In genomic region chr2:106137944-106138903, GRCh38 we compare ENCODE assay signal across 10 cellular contexts. TPM values are rescaled to one million over a fixed set of nuclear protein-coding genes. Genes with fewer than 3 reads are reported as not detected.
DNase-seq lines count a peak whose midpoint lies in the region; ATAC-seq and TF ChIP-seq lines count a peak whose summit lies in the region.
"Had no signal": no experiment of that assay in that cellular context is flagged by ENCODE, and none has a peak within 500 bp of the region (broad histone marks: within the 10 kb centered on the region; RNA-seq: fewer than 3 reads in every experiment).

No MANE protein-coding gene starts in this region.

- DNase-seq in activated T-cell treated with anti-CD3 and anti-CD28 coated beads, Interleukin-2, amount 50 U/mL, for 48 hours: peak; percentile 47 to 50
- peak in 1 of 2 donors; percentile 14 for DNase-seq in fibroblast of lung (ENCODE audit: low read depth in 2 of 2)
- no peak for DNase-seq in sigmoid colon
- DNase-seq in NCI-H146 (lab: John Stamatoyannopoulos, UW): no peak
- DNase-seq in smooth muscle cell (lab: John Stamatoyannopoulos, UW; ENCODE audit: unreplicated experiment): no peak
- no peak for DNase-seq in OCI-M2 (lab: John Stamatoyannopoulos, UW; ENCODE audit: unreplicated experiment)
- DNase-seq: activated CD8-positive, alpha-beta memory T cell treated with anti-CD3 and anti-CD28 coated beads, Interleukin-2, amount 50 U/mL, for 4 hours; DMS79 had no signal

- H3K4me3 ChIP-seq in fibroblast of lung (replicated peaks in 1 of 4; ENCODE audit: control extremely low read depth in 1 of 4, insufficient read depth in 1 of 4, low read depth in 3 of 4, low read length in 4 of 4) (peak overlapping the region in 1 of 4 experiments; percentile 7), sigmoid colon (peak overlapping the region in 3 of 4 donors; percentile 13 to 25 (median 21)), smooth muscle cell (no peak overlapping the region)

- H3K27ac ChIP-seq in fibroblast of lung (ENCODE audit: insufficient read depth, low read length) (no peak overlapping the region), sigmoid colon (peak overlapping the region; percentile 70 to 88 (median 76)), smooth muscle cell (ENCODE audit: low read depth) (no peak overlapping the region)

- H3K36me3 ChIP-seq in fibroblast of lung (ENCODE audit: control insufficient read depth, insufficient read depth, low read length): no peaks in the 10 kb centered on the region
- H3K36me3 ChIP-seq in sigmoid colon: no peaks in the 10 kb centered on the region
- no peaks in the 10 kb centered on the region for H3K36me3 ChIP-seq in smooth muscle cell (ENCODE audit: low read depth)

- H3K9ac ChIP-seq in fibroblast of lung (ENCODE audit: insufficient read depth, low read length) (no peak overlapping the region), smooth muscle cell (ENCODE audit: low read depth) (no peak overlapping the region)

- no peak for TF ChIP-seq POLR2A in sigmoid colon (IDR thresholded peaks at IDR 0.05)

- TF ChIP-seq EP300 in sigmoid colon (IDR thresholded peaks at IDR 0.05): no peak

- WGBS in sigmoid colon, 2 donors: 67 to 87% methylated on average over 15 of the region's 15 CpGs
- WGBS in smooth muscle cell (ENCODE audit: low lambda C conversion rate): 70% methylated on average over 15 of the region's 15 CpGs

- no peaks in the 10 kb centered on the region for H3K27me3 ChIP-seq in fibroblast of lung (ENCODE audit: control insufficient read depth, insufficient read depth, low read length)
- no peaks in the 10 kb centered on the region for H3K27me3 ChIP-seq in sigmoid colon
- no peaks in the 10 kb centered on the region for H3K27me3 ChIP-seq in smooth muscle cell (ENCODE audit: low read depth)

- intact Hi-C loops in sigmoid colon (cut with DNase I): loop anchor here (5.0 kb wide), 1 partner anchor 54 kb away; the partner anchor contains the start of gene UXS1

- no peaks in the 10 kb centered on the region for H3F3A ChIP-seq in smooth muscle cell (ENCODE audit: low read depth)

- H3K4me2 ChIP-seq in fibroblast of lung (ENCODE audit: extremely low read depth, insufficient read depth, low read length) (no peak overlapping the region), smooth muscle cell (no peak overlapping the region)

- H4K20me1 ChIP-seq in fibroblast of lung (ENCODE audit: control insufficient read depth, extremely low read depth, insufficient read depth, low read length) (no peaks in the 10 kb centered on the region), smooth muscle cell (ENCODE audit: low read depth) (no peaks in the 10 kb centered on the region)

- peaks cover 4% of the 10 kb centered on the region for H3K4me1 ChIP-seq in fibroblast of lung (ENCODE audit: control insufficient read depth, extremely low read depth, insufficient read depth, low read length)
- peaks cover 0 to 31% (median 24%) of the 10 kb centered on the region in 4 donors for H3K4me1 ChIP-seq in sigmoid colon
- no peaks in the 10 kb centered on the region for H3K4me1 ChIP-seq in smooth muscle cell (ENCODE audit: low read depth)

- no peaks in the 10 kb centered on the region for H3K79me2 ChIP-seq in fibroblast of lung (ENCODE audit: control insufficient read depth, insufficient read depth, low read length)
- H3K79me2 ChIP-seq in smooth muscle cell (ENCODE audit: low read depth): no peaks in the 10 kb centered on the region

- H2AFZ ChIP-seq in fibroblast of lung (ENCODE audit: low read length): peak overlapping the region; percentile 40
- H2AFZ ChIP-seq in smooth muscle cell (ENCODE audit: low read depth): no peak overlapping the region

- no peaks in the 10 kb centered on the region for H3K9me3 ChIP-seq in fibroblast of lung (ENCODE audit: control insufficient read depth, insufficient read depth, low read depth, low read length)
- H3K9me3 ChIP-seq in sigmoid colon: no peaks in the 10 kb centered on the region
- H3K9me3 ChIP-seq in smooth muscle cell (replicated peaks; ENCODE audit: low read depth): no peaks in the 10 kb centered on the region

- TF ChIP-seq CTCF in fibroblast of lung (conservative IDR thresholded peaks at IDR 0.05 in 1 of 2, IDR thresholded peaks at IDR 0.05 in 1 of 2; ENCODE audit: low read depth in 1 of 2, low read length in 2 of 2) (no peak), sigmoid colon (IDR thresholded peaks at IDR 0.05) (peak in 1 of 4 experiments; percentile 18), smooth muscle cell (IDR thresholded peaks at IDR 0.05; ENCODE audit: borderline replicate concordance, insufficient read depth, poor library complexity, severe bottlenecking) (no peak)

- ATAC-seq in HG02610 (IDR thresholded peaks at IDR 0.05; ENCODE audit: unreplicated experiment): peak; percentile 20
- no peak for ATAC-seq in GM19351 (IDR thresholded peaks at IDR 0.05; ENCODE audit: unreplicated experiment)

RNA-seq across cellular contexts. Expression of gene UXS1, which starts 55.9 kb away (rescaled TPM):
- total RNA-seq in fibroblast of lung: 18.5 and 23.1 TPM in 2 replicates
- polyA plus RNA-seq in fibroblast of lung: 50.7 and 59.8 TPM in 2 replicates
- 41.5 and 51.1 TPM in 2 replicates for polyA plus RNA-seq in fibroblast of lung (2012)
- polyA minus RNA-seq in fibroblast of lung (ENCODE audit: low replicate concordance): 39.5 and 122 TPM in 2 replicates
- total RNA-seq in sigmoid colon: 10 to 100 TPM; 15.5 to 59.8 (median 32.9) TPM
- polyA plus RNA-seq in sigmoid colon: 10 to 100 TPM in 2 of 3 donors, 1 to 10 TPM in 1; 8.4 to 21.3 (median 10.9) TPM
- 20.6 and 22.2 TPM in 2 replicates for total RNA-seq in smooth muscle cell
- 33.5 and 40.1 TPM in 2 replicates for polyA plus RNA-seq in smooth muscle cell

Comparison
In these comparisons a context has a peak if more than half of its experiments do, and no peak if none do; other contexts are left out.
1. DNase-seq: peak in activated T-cell treated with anti-CD3 and anti-CD28 coated beads, Interleukin-2, amount 50 U/mL, for 48 hours (2 of 2); none in sigmoid colon (single experiment), NCI-H146 (single experiment), smooth muscle cell (single experiment) and OCI-M2 (single experiment).
2. H3K27ac ChIP-seq: peak in sigmoid colon (4 of 4); none in fibroblast of lung (single experiment) and smooth muscle cell (single experiment).